In the genomic region with DNA sequence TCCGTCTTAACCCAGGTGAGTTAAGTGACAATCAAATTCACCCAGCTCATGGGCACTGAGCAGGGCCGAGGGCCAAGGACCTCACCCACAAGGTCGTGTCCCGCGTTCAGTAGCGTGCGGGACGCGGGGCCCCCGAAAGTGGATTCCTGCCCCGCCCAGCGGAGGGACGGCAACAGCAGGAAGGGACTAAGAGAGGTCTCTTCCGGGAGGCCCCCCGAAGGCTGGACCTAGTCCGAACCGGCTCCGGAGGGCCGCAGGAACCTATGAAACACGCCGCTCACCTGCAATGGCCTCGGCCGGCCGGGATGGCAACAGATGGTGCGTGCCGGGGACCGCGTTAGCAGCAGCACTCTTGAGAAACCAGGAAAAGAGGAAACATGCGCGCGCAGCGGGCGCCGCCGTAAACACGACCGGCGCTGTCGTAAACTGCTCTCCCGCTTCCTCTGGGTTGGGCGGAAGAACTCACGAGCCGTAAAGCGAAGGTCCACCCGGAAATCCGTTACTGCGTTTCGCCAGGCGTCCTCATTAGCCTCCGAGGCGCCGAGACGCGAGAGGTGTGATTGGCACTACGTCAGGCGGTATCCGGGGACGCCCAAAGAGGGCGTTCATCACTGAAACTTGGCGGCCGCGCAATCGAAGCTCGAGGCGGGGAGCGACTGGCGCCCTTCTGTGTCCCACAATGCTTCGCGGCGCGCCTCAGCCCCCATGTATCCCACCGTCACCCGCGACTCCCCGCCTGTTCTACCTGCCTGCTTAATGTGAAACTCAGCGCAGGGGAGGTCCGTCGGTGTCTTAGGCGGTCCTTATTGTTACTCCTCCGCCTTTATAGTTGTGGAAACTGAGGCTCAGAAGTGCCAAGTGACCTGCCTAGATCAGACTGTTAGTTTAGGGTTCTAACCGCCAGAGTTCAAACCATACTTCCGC, we compare ENCODE assay signal across 8 cellular contexts. TPM values are rescaled to one million over a fixed set of nuclear protein-coding genes. Genes with fewer than 3 reads are reported as not detected.
DNase-seq lines count a peak whose midpoint lies in the region; ATAC-seq and TF ChIP-seq lines count a peak whose summit lies in the region.

Gene EIF3D, minus strand, starts transcription at position 372 of the 924 bp plus-strand sequence. CDS start 3,045 bp downstream, outside the sequence.

- H3K4me1 Mint-ChIP-seq in CD8-positive, alpha-beta memory T cell, result peaks cover 12 to 31% (median 20%) of the 10 kb centered on the region in 3 donors

- peaks cover 0 to 6% of the 10 kb centered on the region in 2 donors for H3K27me3 Mint-ChIP-seq in CD8-positive, alpha-beta memory T cell

- H3K27ac ChIP-seq in CD8-positive, alpha-beta memory T cell (ENCODE audit: low read depth, low read length), result peak within 1 kb of the TSS; percentile 94
- H3K27ac ChIP-seq in lung (ENCODE audit: low read depth in 1 of 2, low read length in 1 of 2), result peak within 1 kb of the TSS; percentile 97 to 98

- peak; percentile 95 to 100 (median 99) for DNase-seq in CD8-positive, alpha-beta memory T cell
- DNase-seq in GM20000 (ENCODE audit: low spot score) (peak; percentile 89), HT-29 (ENCODE audit: low spot score) (peak; percentile 96), NOMO-1 (lab: John Stamatoyannopoulos, UW; ENCODE audit: unreplicated experiment in 2 of 2) (peak; percentile 100), lung (ENCODE audit: low spot score) (peak; percentile 99)
- peak; percentile 98 for DNase-seq in effector CD8-positive, alpha-beta T cell (lab: John Stamatoyannopoulos, UW)
- DNase-seq in stimulated activated CD4-positive, alpha-beta T cell treated with anti-CD3 and anti-CD28 coated beads, TNF-alpha, amount 100 ng/mL, for 4 hours (ENCODE audit: low read depth in 3 of 3), result peak; percentile 90 to 97 (median 97)

- H3K4me1 ChIP-seq in CD8-positive, alpha-beta memory T cell (ENCODE audit: insufficient read depth, low read length), result peaks cover 14% of the 10 kb centered on the region
- H3K4me1 ChIP-seq in lung (ENCODE audit: control insufficient read depth in 2 of 2, insufficient read depth in 2 of 2, low read length in 2 of 2), result peaks cover 4 to 9% of the 10 kb centered on the region in 2 donors

- no peaks in the 10 kb centered on the region for H3K9me3 ChIP-seq in CD8-positive, alpha-beta memory T cell (ENCODE audit: low read length)
- no peaks in the 10 kb centered on the region for H3K9me3 ChIP-seq in lung (ENCODE audit: control insufficient read depth in 2 of 2, insufficient read depth in 1 of 2, low read length in 1 of 2)

- WGBS in lung, 2 donors, result 0 to 1% methylated on average over 82 of the region's 82 CpGs

- peak within 1 kb of the TSS; percentile 83 for H3K4me3 ChIP-seq in CD8-positive, alpha-beta memory T cell (ENCODE audit: low read length)
- H3K4me3 ChIP-seq in lung, result peak within 1 kb of the TSS; percentile 54

- CTCF ChIA-PET in CD8-positive, alpha-beta memory T cell (lab: Charles Lee), result no interaction called here
- CTCF ChIA-PET in activated CD8-positive, alpha-beta memory T cell treated with anti-CD3 and anti-CD28 coated beads for 36 hours (lab: Charles Lee), result interaction anchor here (0.5 to 1.6 kb wide), 5 partner anchors 13 to 229 kb away, joined by 3 to 7 read pairs (median 3); no protein-coding TSS in a partner anchor

- peak within 1 kb of the TSS; percentile 96 to 99 (median 98) for H3K27ac Mint-ChIP-seq in CD8-positive, alpha-beta memory T cell

- H3K4me3 Mint-ChIP-seq in CD8-positive, alpha-beta memory T cell, result peak within 1 kb of the TSS; percentile 89 to 99 (median 92)

- no peaks in the 10 kb centered on the region for H3K27me3 ChIP-seq in CD8-positive, alpha-beta memory T cell (ENCODE audit: insufficient read depth, low read length, poor library complexity, severe bottlenecking)
- no peaks in the 10 kb centered on the region for H3K27me3 ChIP-seq in lung (ENCODE audit: control insufficient read depth, insufficient read depth)

- POLR2A ChIA-PET in CD8-positive, alpha-beta memory T cell (lab: Charles Lee), result interaction anchor here (0.7 to 1.1 kb wide), 7 partner anchors 19 to 1396 kb away, joined by 3 to 7 read pairs (median 3); partner anchors contain the start of genes APOL6 and IFT27
- POLR2A ChIA-PET in activated CD8-positive, alpha-beta memory T cell treated with anti-CD3 and anti-CD28 coated beads for 36 hours (lab: Charles Lee), result interaction anchor here (0.5 to 2.9 kb wide), 7 partner anchors 17 to 579 kb away, joined by 3 to 13 read pairs (median 4); partner anchors contain the start of genes FOXRED2, IFT27 and TXN2

- H3K9me3 Mint-ChIP-seq in CD8-positive, alpha-beta memory T cell, result no peaks in the 10 kb centered on the region

- ATAC-seq in lung (ENCODE audit: insufficient read depth, low FRiP score), result peak; percentile 93

- peaks cover 20% of the 10 kb centered on the region for H3K36me3 ChIP-seq in CD8-positive, alpha-beta memory T cell (ENCODE audit: insufficient read depth, low read length)
- H3K36me3 ChIP-seq in lung (ENCODE audit: control insufficient read depth in 2 of 2, insufficient read depth in 2 of 2, low read length in 2 of 2), result peaks cover 16 to 23% of the 10 kb centered on the region in 2 donors

- H3K36me3 Mint-ChIP-seq in CD8-positive, alpha-beta memory T cell, result peaks cover 5 to 41% (median 10%) of the 10 kb centered on the region in 3 donors

- TF ChIP-seq CTCF in GM20000 (IDR thresholded peaks at IDR 0.05; ENCODE audit: extremely low read depth, missing control alignments) (no peak), lung (IDR thresholded peaks at IDR 0.05; ENCODE audit: control extremely low read depth, extremely low read depth) (no peak)

RNA-seq across cellular contexts. Expression of gene EIF3D, which starts in this region (rescaled TPM):
- 100 to 1,000 TPM; 333 to 341 TPM for total RNA-seq in CD8-positive, alpha-beta memory T cell
- 140 TPM for polyA plus RNA-seq in CD8-positive, alpha-beta memory T cell
- 195 and 216 TPM in 2 replicates for total RNA-seq in HT-29 (2014; rRNA removed; shearing (Covaris generic))
- total RNA-seq in activated CD8-positive, alpha-beta memory T cell treated with anti-CD3 and anti-CD28 coated beads for 36 hours, result 100 to 1,000 TPM; 327 to 338 TPM
- total RNA-seq in lung, result 100 to 1,000 TPM; 123 to 221 TPM
- 100 to 1,000 TPM; 171 to 176 TPM for polyA plus RNA-seq in lung

Comparison
In these comparisons a context has a peak if more than half of its experiments do, and no peak if none do; other contexts are left out.
1. Peak in every context shown above with its lines: DNase-seq, ATAC-seq, H3K4me3 ChIP-seq and H3K27ac ChIP-seq.